Comparison of ENCODE assay signal across 31 cellular contexts in the genomic region with DNA sequence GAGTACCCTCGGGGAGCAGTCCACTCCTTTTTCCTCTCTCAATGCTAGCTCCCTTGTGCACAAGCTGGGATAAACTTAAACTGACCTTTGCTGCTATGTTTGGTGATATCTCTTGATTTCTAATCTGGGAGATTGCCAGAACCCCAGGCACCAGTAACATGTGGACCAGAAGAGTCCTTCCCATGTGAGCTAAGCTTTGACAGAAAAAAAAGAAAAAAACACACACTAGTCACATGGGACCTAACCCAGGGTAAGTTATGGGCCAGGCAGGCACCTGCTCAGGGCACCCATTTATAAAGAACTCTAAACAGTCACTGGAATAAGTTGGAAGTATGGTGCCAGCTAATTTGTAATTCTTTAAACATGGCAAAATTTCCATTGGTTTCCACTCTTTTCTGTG.
"Had no signal": no experiment of that assay in that cellular context is flagged by ENCODE, and none has a peak within 500 bp of the region (broad histone marks: within the 10 kb centered on the region; RNA-seq: fewer than 3 reads in every experiment).

No MANE protein-coding gene starts in this region.

- H3K27me3 ChIP-seq: ascending aorta, breast epithelium, Peyer's patch, SJSA1 had no signal

- FAIRE-seq: TTC549 had no signal

- H3K9me3 Mint-ChIP-seq: activated T-helper 2 cell treated with anti-CD3 and anti-CD28 coated beads, Interferon-gamma antibody, Interleukin-2, Interleukin-4, amounts not matched to agents 10 μg/mL and 5 μg/mL and 100 μg/mL, durations not matched to agents 14 hours and 24 hours and 36 hours; T-helper 2 cell treated with Interferon-gamma antibody and Interleukin-4, amounts not matched to agents 5 μg/mL and 100 μg/mL, for 36 hours had no signal

- H3K4me3 ChIP-seq: ascending aorta, breast epithelium, Peyer's patch, SJSA1 had no signal

- H3K27me3 Mint-ChIP-seq: activated CD4-positive, alpha-beta T cell treated with anti-CD3 and anti-CD28 coated beads, Interleukin-2, amount 10 ng/mL, durations not matched to agents 7 days and 5 days; activated naive CD4-positive, alpha-beta T cell treated with anti-CD3 and anti-CD28 coated beads, Interleukin-2, amount 50 U/mL, for 24 hours; activated naive CD8-positive, alpha-beta T cell treated with anti-CD3 and anti-CD28 coated beads, Interleukin-2, amount 10 ng/mL, durations not matched to agents 7 days and 5 days had no signal

- H3K4me1 Mint-ChIP-seq: activated CD4-positive, alpha-beta T cell treated with anti-CD3 and anti-CD28 coated beads for 36 hours; activated CD4-positive, alpha-beta T cell treated with anti-CD3 and anti-CD28 coated beads, Interleukin-2, amount 10 ng/mL, durations not matched to agents 7 days and 5 days; activated naive CD4-positive, alpha-beta T cell treated with anti-CD3 and anti-CD28 coated beads, Interleukin-2, amount 50 U/mL, for 24 hours; activated naive CD8-positive, alpha-beta T cell treated with anti-CD3 and anti-CD28 coated beads, Interleukin-2, amount 10 ng/mL, durations not matched to agents 7 days and 5 days had no signal

- H3K27ac ChIP-seq: ascending aorta, breast epithelium, Peyer's patch, SJSA1 had no signal

- H3K4me1 ChIP-seq: ascending aorta, breast epithelium, Peyer's patch, SJSA1 had no signal

- H3K9ac ChIP-seq: SK-N-SH had no signal

- H3K9me3 ChIP-seq: ascending aorta, Peyer's patch, SJSA1, SK-N-SH had no signal

- DNase-seq: activated CD4-positive, alpha-beta T cell treated with anti-CD3 and anti-CD28 coated beads for 36 hours; activated CD4-positive, alpha-beta T cell treated with anti-CD3 and anti-CD28 coated beads, Interleukin-2, amount 10 ng/mL, durations not matched to agents 7 days and 5 days; activated CD4-positive, alpha-beta T cell treated with anti-CD3 and anti-CD28 coated beads, Interleukin-2, amount 50 U/mL, for 48 hours; activated CD8-positive, alpha-beta T cell treated with anti-CD3 and anti-CD28 coated beads, Interleukin-2, amount 10 ng/mL, durations not matched to agents 7 days and 5 days; activated gamma-delta T cell; activated naive CD4-positive, alpha-beta T cell treated with Interleukin-2 at 50 U/mL for 16 hours; activated naive CD8-positive, alpha-beta T cell treated with anti-CD3 and anti-CD28 coated beads, Interleukin-2, amount 10 ng/mL, durations not matched to agents 7 days and 5 days; activated T-cell treated with anti-CD3 and anti-CD28 coated beads, Interleukin-2, amount 50 U/mL, for 24 hours; amygdala; caudate nucleus; NCI-H1048; NCI-H1105 treated with DMSO at 0.1 percent for 48 hours; NCI-H1436; NCI-H1694; NCI-H1930; NCI-H2081 treated with DMSO at 0.1 percent for 48 hours; NCI-H226; NCI-H524 treated with DMSO at 0.1 percent for 48 hours; Peyer's patch; RPMI8226; SHP77 treated with DMSO at 0.1 percent for 48 hours; SK-N-SH had no signal

- H3K36me3 ChIP-seq: ascending aorta, breast epithelium, Peyer's patch, SJSA1 had no signal

- H3K27ac Mint-ChIP-seq: activated CD4-positive, alpha-beta T cell treated with anti-CD3 and anti-CD28 coated beads for 36 hours; activated CD4-positive, alpha-beta T cell treated with anti-CD3 and anti-CD28 coated beads, Interleukin-2, amount 10 ng/mL, durations not matched to agents 7 days and 5 days; activated CD8-positive, alpha-beta T cell treated with anti-CD3 and anti-CD28 coated beads, Interleukin-2, amount 10 ng/mL, durations not matched to agents 7 days and 5 days; activated naive CD4-positive, alpha-beta T cell treated with anti-CD3 and anti-CD28 coated beads, Interleukin-2, amount 50 U/mL, for 24 hours; activated naive CD8-positive, alpha-beta T cell treated with anti-CD3 and anti-CD28 coated beads, Interleukin-2, amount 10 ng/mL, durations not matched to agents 7 days and 5 days; activated T-cell treated with anti-CD3 and anti-CD28 coated beads, Interleukin-2, amount 50 U/mL, for 24 hours; activated T-helper 2 cell treated with anti-CD3 and anti-CD28 coated beads, Interferon-gamma antibody, Interleukin-2, Interleukin-4, amounts not matched to agents 10 μg/mL and 5 μg/mL and 100 μg/mL, durations not matched to agents 14 hours and 24 hours and 36 hours; T-helper 1 cell treated with Interleukin-12 subunit alpha and Interleukin-12 subunit beta and Interleukin-4 antibody, amounts not matched to agents 30 μg/mL and 1 μg/mL, for 36 hours; T-helper 2 cell treated with Interferon-gamma antibody and Interleukin-4, amounts not matched to agents 5 μg/mL and 100 μg/mL, for 36 hours; WTC11 had no signal

- H3K36me3 Mint-ChIP-seq: activated naive CD4-positive, alpha-beta T cell treated with anti-CD3 and anti-CD28 coated beads, Interleukin-2, amount 50 U/mL, for 24 hours; activated naive CD8-positive, alpha-beta T cell treated with anti-CD3 and anti-CD28 coated beads, Interleukin-2, amount 10 ng/mL, durations not matched to agents 7 days and 5 days had no signal

- H3K4me3 Mint-ChIP-seq: activated CD4-positive, alpha-beta T cell treated with anti-CD3 and anti-CD28 coated beads for 36 hours; activated CD4-positive, alpha-beta T cell treated with anti-CD3 and anti-CD28 coated beads, Interleukin-2, amount 10 ng/mL, durations not matched to agents 7 days and 5 days; activated CD8-positive, alpha-beta T cell treated with anti-CD3 and anti-CD28 coated beads, Interleukin-2, amount 10 ng/mL, durations not matched to agents 7 days and 5 days; activated naive CD4-positive, alpha-beta T cell treated with anti-CD3 and anti-CD28 coated beads, Interleukin-2, amount 50 U/mL, for 24 hours; activated naive CD8-positive, alpha-beta T cell treated with anti-CD3 and anti-CD28 coated beads, Interleukin-2, amount 10 ng/mL, durations not matched to agents 7 days and 5 days; activated T-cell treated with anti-CD3 and anti-CD28 coated beads, Interleukin-2, amount 50 U/mL, for 24 hours; T-helper 1 cell treated with Interleukin-12 subunit alpha and Interleukin-12 subunit beta and Interleukin-4 antibody, amounts not matched to agents 30 μg/mL and 1 μg/mL, for 36 hours; T-helper 2 cell treated with Interferon-gamma antibody and Interleukin-4, amounts not matched to agents 5 μg/mL and 100 μg/mL, for 36 hours; WTC11 had no signal
